8 cellular contexts compared by ENCODE assay signal in genomic region chr19:40801449-40802299, GRCh38. TPM values are rescaled to one million over a fixed set of nuclear protein-coding genes. Genes with fewer than 3 reads are reported as not detected.
DNase-seq lines count a peak whose midpoint lies in the region; ATAC-seq and TF ChIP-seq lines count a peak whose summit lies in the region.

No MANE protein-coding gene starts in this region.

- DNase-seq in cardiac muscle cell (ENCODE audit: low read depth in 1 of 2, low spot score in 1 of 2) (peak in 1 of 2 donors; percentile 47), Right ventricle myocardium superior (no peak), brain microvascular endothelial cell (no peak), mesothelial cell of epicardium (ENCODE audit: low spot score in 2 of 2, unreplicated experiment in 2 of 2) (no peak), NCI-H446 treated with DMSO at 0.1 percent for 48 hours (lab: John Stamatoyannopoulos, UW) (no peak), kidney glomerular epithelial cell (lab: John Stamatoyannopoulos, UW) (no peak)

- peaks cover 2% of the 10 kb centered on the region for H3K36me3 Mint-ChIP-seq in mesothelial cell of epicardium

- intact Hi-C loops in Right ventricle myocardium superior (cut with DNase I) = loop anchor here (10.0 kb wide), 1 partner anchor 127 kb away; no protein-coding TSS in a partner anchor

- H3K4me1 Mint-ChIP-seq in mesothelial cell of epicardium = peaks cover 54% of the 10 kb centered on the region

- TF ChIP-seq CTCF in cardiac muscle cell (IDR thresholded peaks at IDR 0.05; ENCODE audit: low read depth, low read length) = no peak
- TF ChIP-seq CTCF in brain microvascular endothelial cell (IDR thresholded peaks at IDR 0.05; ENCODE audit: low read depth, low read length, missing control alignments) = no peak
- no peak for TF ChIP-seq CTCF in mesothelial cell of epicardium (IDR thresholded peaks at IDR 0.05; ENCODE audit: unreplicated experiment)

- H3K4me1 ChIP-seq in cardiac muscle cell (ENCODE audit: low read depth) = peaks cover 42% of the 10 kb centered on the region
- H3K4me1 ChIP-seq in urinary bladder (ENCODE audit: insufficient read depth) = no peaks in the 10 kb centered on the region

- peaks cover 8% of the 10 kb centered on the region for H3K36me3 ChIP-seq in cardiac muscle cell
- H3K36me3 ChIP-seq in brain microvascular endothelial cell (replicated peaks) = peaks cover 29% of the 10 kb centered on the region
- peaks cover 5% of the 10 kb centered on the region for H3K36me3 ChIP-seq in urinary bladder (ENCODE audit: insufficient read depth)

- ATAC-seq in Right ventricle myocardium superior (ENCODE audit: poor library complexity) (no peak), HG03342 (IDR thresholded peaks at IDR 0.05; ENCODE audit: unreplicated experiment) (no peak)

- H3K4me3 Mint-ChIP-seq in mesothelial cell of epicardium = peak overlapping the region; percentile 82

- H3K27me3 ChIP-seq in cardiac muscle cell (no peaks in the 10 kb centered on the region), brain microvascular endothelial cell (replicated peaks) (no peaks in the 10 kb centered on the region)

- no peaks in the 10 kb centered on the region for H3K9me3 ChIP-seq in cardiac muscle cell (ENCODE audit: low read depth)

- WGBS in urinary bladder = 43% methylated on average over 13 of the region's 13 CpGs

- H3K27ac Mint-ChIP-seq in mesothelial cell of epicardium = peak overlapping the region; percentile 34

- peak overlapping the region; percentile 7 for H3K4me3 ChIP-seq in cardiac muscle cell
- peak overlapping the region; percentile 22 for H3K4me3 ChIP-seq in brain microvascular endothelial cell (ENCODE audit: low read depth, low read length)
- H3K4me3 ChIP-seq in urinary bladder (ENCODE audit: low read depth, low read length) = no peak overlapping the region

- in situ Hi-C loops in brain microvascular endothelial cell (cut with HindIII; ENCODE audit: low pct_ligation_motif_present, low sequenced_read_pairs) = no loop called here

- no peaks in the 10 kb centered on the region for H3K27me3 Mint-ChIP-seq in mesothelial cell of epicardium (ENCODE audit: low read depth)

- no peaks in the 10 kb centered on the region for H3K9me3 Mint-ChIP-seq in mesothelial cell of epicardium

- H3K27ac ChIP-seq in cardiac muscle cell = peak overlapping the region; percentile 80
- H3K27ac ChIP-seq in brain microvascular endothelial cell = no peak overlapping the region
- peak overlapping the region; percentile 27 for H3K27ac ChIP-seq in urinary bladder (ENCODE audit: low read depth)

RNA-seq across cellular contexts. Expression of gene EGLN2, which starts 2.7 kb away (rescaled TPM):
- 99.5 and 109 TPM in 2 replicates for total RNA-seq in cardiac muscle cell
- polyA plus RNA-seq in cardiac muscle cell = 96.4 and 122 TPM in 2 replicates
- 65.4 TPM for total RNA-seq in Right ventricle myocardium superior
- total RNA-seq in mesothelial cell of epicardium = 107 to 109 TPM (median 108 TPM) in 3 replicates
- total RNA-seq in urinary bladder = 39.5 TPM
- polyA plus RNA-seq in urinary bladder = 122 TPM

RNA-seq across cellular contexts. Expression of gene RAB4B, which starts 23.6 kb away (rescaled TPM):
- total RNA-seq in cardiac muscle cell = 15.8 and 21.8 TPM in 2 replicates
- polyA plus RNA-seq in cardiac muscle cell = 21.3 and 38.9 TPM in 2 replicates
- total RNA-seq in Right ventricle myocardium superior = 12.6 TPM
- total RNA-seq in mesothelial cell of epicardium = 13.2 to 15.8 TPM (median 14.5 TPM) in 3 replicates
- 2.7 TPM for total RNA-seq in urinary bladder
- 46.2 TPM for polyA plus RNA-seq in urinary bladder

RNA-seq across cellular contexts. Expression of gene MIA, which starts 26.4 kb away (rescaled TPM):
- total RNA-seq in cardiac muscle cell (not detected in 2 replicates), Right ventricle myocardium superior (not detected), mesothelial cell of epicardium (1.2 to 2.7 TPM (median 1.4 TPM) in 3 replicates), urinary bladder (2.9 TPM)
- polyA plus RNA-seq in cardiac muscle cell (not detected in 2 replicates), urinary bladder (11.8 TPM)

RNA-seq across cellular contexts. Expression of gene CYP2A6, which starts 48.6 kb away (rescaled TPM):
- total RNA-seq in cardiac muscle cell = 0.42 TPM in 1 of 2 replicates, not detected in the other
- 0.25 TPM in 1 of 2 replicates, not detected in the other for polyA plus RNA-seq in cardiac muscle cell
- 0.27 TPM for total RNA-seq in Right ventricle myocardium superior
- 0.27 to 0.40 TPM (median 0.34 TPM) in 3 replicates for total RNA-seq in mesothelial cell of epicardium
- total RNA-seq in urinary bladder = not detected
- polyA plus RNA-seq in urinary bladder = 1.5 TPM

RNA-seq across cellular contexts. Expression of gene SNRPA, which starts 50.7 kb away (rescaled TPM):
- total RNA-seq in cardiac muscle cell = 158 and 230 TPM in 2 replicates
- polyA plus RNA-seq in cardiac muscle cell = 145 and 155 TPM in 2 replicates
- total RNA-seq in Right ventricle myocardium superior = 27.7 TPM
- 109 to 121 TPM (median 111 TPM) in 3 replicates for total RNA-seq in mesothelial cell of epicardium
- total RNA-seq in urinary bladder = 22.6 TPM
- 67.2 TPM for polyA plus RNA-seq in urinary bladder
